8 cellular contexts compared by ENCODE assay signal in genomic region chr19:17605761-17606745, GRCh38.
DNase-seq lines count a peak whose midpoint lies in the region; ATAC-seq and TF ChIP-seq lines count a peak whose summit lies in the region.

No MANE protein-coding gene starts in this region.

- peak overlapping the region; percentile 54 for H3K27ac Mint-ChIP-seq in memory B cell

- peak; percentile 60 for TF ChIP-seq POLR2A in GM15510 (IDR thresholded peaks at IDR 0.05; ENCODE audit: borderline replicate concordance, extremely low read depth, insufficient read length)

- DNase-seq in NCI-H2171 (lab: John Stamatoyannopoulos, UW) (peak; percentile 77), memory B cell (ENCODE audit: low spot score in 2 of 2) (peak; percentile 88 to 92), NCI-H510A treated with DMSO at 0.1 percent for 48 hours (lab: John Stamatoyannopoulos, UW) (no peak)
- peak; percentile 78 to 82 for DNase-seq in activated CD4-positive, alpha-beta T cell treated with anti-CD3 and anti-CD28 coated beads, Interleukin-2, amount 50 U/mL, for 48 hours
- DNase-seq in effector CD4-positive, alpha-beta T cell = peak; percentile 68
- DNase-seq in stimulated activated CD8-positive, alpha-beta memory T cell treated with anti-CD3 and anti-CD28 coated beads, Interleukin-12 subunit alpha, Interleukin-12 subunit beta, amount 100 ng/mL, for 4 hours (ENCODE audit: low read depth) = peak; percentile 62

- H3K4me3 Mint-ChIP-seq in memory B cell = peak overlapping the region; percentile 87

- peaks cover 24% of the 10 kb centered on the region for H3K27me3 Mint-ChIP-seq in memory B cell

- H3K36me3 Mint-ChIP-seq in memory B cell = peaks cover 4% of the 10 kb centered on the region

- ATAC-seq in HG02973 (IDR thresholded peaks at IDR 0.05; ENCODE audit: unreplicated experiment) (peak; percentile 67), memory B cell (ENCODE audit: low read depth) (peak; percentile 92)

- H3K9me3 Mint-ChIP-seq in memory B cell = peaks cover 2% of the 10 kb centered on the region

- H3K4me1 Mint-ChIP-seq in memory B cell = peaks cover 12% of the 10 kb centered on the region
